ENCODE assay signal across 21 cellular contexts in the genomic region with DNA sequence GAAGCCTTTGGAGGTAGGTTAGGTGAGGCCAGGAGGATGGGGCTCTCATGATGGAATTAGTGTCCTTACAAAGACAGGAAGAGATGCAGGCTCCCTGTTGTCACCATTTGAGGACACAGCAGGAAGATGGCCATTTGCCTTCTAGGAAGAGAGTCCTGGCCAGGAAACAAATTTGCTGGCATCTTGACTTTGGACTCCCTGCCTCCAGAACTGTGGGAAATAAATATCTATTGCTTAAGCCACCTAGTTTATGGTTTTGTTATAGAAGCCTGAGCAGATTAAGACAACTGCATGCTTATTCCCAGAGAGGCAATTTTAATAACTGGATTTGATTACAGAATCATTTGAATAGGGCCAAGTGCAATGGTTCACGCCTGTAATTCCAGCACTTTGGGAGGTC. TPM values are rescaled to one million over a fixed set of nuclear protein-coding genes. Genes with fewer than 3 reads are reported as not detected.
DNase-seq lines count a peak whose midpoint lies in the region; ATAC-seq and TF ChIP-seq lines count a peak whose summit lies in the region.
"Had no signal": no experiment of that assay in that cellular context is flagged by ENCODE, and none has a peak within 500 bp of the region (broad histone marks: within the 10 kb centered on the region; RNA-seq: fewer than 3 reads in every experiment).

No MANE protein-coding gene starts in this region.

- H3K4me2 ChIP-seq in trophoblast cell (ENCODE audit: low read length): no peak overlapping the region
- H3K4me2 ChIP-seq: BLaER1 treated with 17β-estradiol and CSF1 and Interleukin-3, amounts not matched to agents 10 nM and 100 nM had no signal

- H3K9me3 Mint-ChIP-seq in Calu3 (ENCODE audit: low read depth, unreplicated experiment): no peaks in the 10 kb centered on the region
- H3K9me3 Mint-ChIP-seq: CD8-positive, alpha-beta T cell had no signal

- H2AFZ ChIP-seq in trophoblast cell (ENCODE audit: insufficient read depth, low read length, poor library complexity): no peak overlapping the region

- no TSS peak for BruUV-seq in Calu3 (replicated peaks; lab: Mats Ljungman, UMichigan)

- no peak overlapping the region for H3K4me3 ChIP-seq in trophoblast cell (ENCODE audit: low read depth, low read length)
- no peak overlapping the region for H3K4me3 ChIP-seq in right atrium auricular region
- H3K4me3 ChIP-seq: BLaER1 treated with 17β-estradiol and CSF1 and Interleukin-3, amounts not matched to agents 10 nM and 100 nM; GM12878 had no signal

- H3K4me1 Mint-ChIP-seq in Calu3 (ENCODE audit: low read depth, unreplicated experiment): peaks cover 6% of the 10 kb centered on the region

- H3K27ac ChIP-seq in trophoblast cell (ENCODE audit: low read depth, low read length): peak overlapping the region; percentile 80
- no peak overlapping the region for H3K27ac ChIP-seq in right atrium auricular region
- H3K27ac ChIP-seq: BLaER1 treated with 17β-estradiol and CSF1 and Interleukin-3, amounts not matched to agents 10 nM and 100 nM; C4-2B had no signal

- H3K4me1 ChIP-seq in trophoblast cell (ENCODE audit: control insufficient read depth in 1 of 2, insufficient read depth in 2 of 2, low read length in 2 of 2): peaks cover 7 to 22% of the 10 kb centered on the region in 2 experiments
- no peaks in the 10 kb centered on the region for H3K4me1 ChIP-seq in right atrium auricular region
- H3K4me1 ChIP-seq: Caco-2 had no signal

- peaks cover 24% of the 10 kb centered on the region for H3K79me1 ChIP-seq in trophoblast cell (ENCODE audit: low read length)

- peak overlapping the region; percentile 97 for H4K91ac ChIP-seq in trophoblast cell (ENCODE audit: low read depth, low read length)

- no peak overlapping the region for H3K4me3 Mint-ChIP-seq in Calu3 (ENCODE audit: low read depth, unreplicated experiment)
- H3K4me3 Mint-ChIP-seq: CD4-positive, alpha-beta T cell; CD8-positive, alpha-beta T cell had no signal

- peak overlapping the region; percentile 70 for H2BK12ac ChIP-seq in trophoblast cell (ENCODE audit: low read length)

- TF ChIP-seq CTCF in Calu3 (IDR thresholded peaks at IDR 0.05; ENCODE audit: unreplicated experiment) (no peak), right atrium auricular region (IDR thresholded peaks at IDR 0.05) (no peak)

- no peaks in the 10 kb centered on the region for H3K9me3 ChIP-seq in trophoblast cell (ENCODE audit: insufficient read depth, low read depth, low read length)
- H3K9me3 ChIP-seq in right atrium auricular region: no peaks in the 10 kb centered on the region
- H3K9me3 ChIP-seq: Caco-2 had no signal

- CTCF ChIA-PET in Calu3 (lab: Charles Lee): no interaction called here

- H3K14ac ChIP-seq in trophoblast cell (ENCODE audit: low read length): peak overlapping the region; percentile 46

- H3K36me3 Mint-ChIP-seq in Calu3 (ENCODE audit: insufficient read depth, unreplicated experiment): peaks cover 9% of the 10 kb centered on the region
- H3K36me3 Mint-ChIP-seq: CD8-positive, alpha-beta T cell had no signal

- no peak overlapping the region for H3K27ac Mint-ChIP-seq in Calu3 (ENCODE audit: unreplicated experiment)
- H3K27ac Mint-ChIP-seq: CD4-positive, alpha-beta T cell; CD8-positive, alpha-beta T cell had no signal

- H3K27me3 Mint-ChIP-seq in Calu3 (ENCODE audit: unreplicated experiment): no peaks in the 10 kb centered on the region

- H3K18ac ChIP-seq in trophoblast cell (ENCODE audit: low read length): no peak overlapping the region

- H3K27me3 ChIP-seq in trophoblast cell (ENCODE audit: insufficient read depth, low read length) (no peaks in the 10 kb centered on the region), right atrium auricular region (no peaks in the 10 kb centered on the region)
- H3K27me3 ChIP-seq: BLaER1 treated with 17β-estradiol and CSF1 and Interleukin-3, amounts not matched to agents 10 nM and 100 nM had no signal

- no peak overlapping the region for H4K12ac ChIP-seq in trophoblast cell (ENCODE audit: low read depth, low read length)

- peak overlapping the region; percentile 91 for H2BK120ac ChIP-seq in trophoblast cell (ENCODE audit: insufficient read depth, low read length, poor library complexity)

- H3K4ac ChIP-seq in trophoblast cell (ENCODE audit: low read depth, low read length): no peak overlapping the region

- peak; percentile 84 for ATAC-seq in left colon
- ATAC-seq: CD8-positive, alpha-beta T cell; GM12878 had no signal

- peaks cover 0 to 2% of the 10 kb centered on the region in 2 experiments for H3K36me3 ChIP-seq in trophoblast cell (ENCODE audit: control insufficient read depth in 1 of 2, insufficient read depth in 2 of 2, low read length in 2 of 2)
- no peaks in the 10 kb centered on the region for H3K36me3 ChIP-seq in right atrium auricular region
- H3K36me3 ChIP-seq: BLaER1 treated with 17β-estradiol and CSF1 and Interleukin-3, amounts not matched to agents 10 nM and 100 nM had no signal

- no peak overlapping the region for H3K9ac ChIP-seq in trophoblast cell (ENCODE audit: low read length)
- H3K9ac ChIP-seq: BLaER1 treated with 17β-estradiol and CSF1 and Interleukin-3, amounts not matched to agents 10 nM and 100 nM had no signal

- DNase-seq in left colon (no peak), trophoblast cell (no peak), Calu3 (no peak), right atrium auricular region (ENCODE audit: low spot score) (no peak)
- DNase-seq in activated naive CD4-positive, alpha-beta T cell treated with anti-CD3 and anti-CD28 coated beads, Interleukin-2, amount 50 U/mL, for 16 hours: no peak
- DNase-seq: 8988T; ACHN; Caco-2; CD4-positive, alpha-beta T cell; CD8-positive, alpha-beta T cell; DMS 273 treated with DMSO at 0.1 percent for 48 hours; DMS153; DMS53; DMS79; DND-41; EL; GDM1 had no signal

- H3K23ac ChIP-seq in trophoblast cell (ENCODE audit: low read length): no peak overlapping the region

- intact Hi-C loops in left colon (cut with DNase I, micrococcal nuclease) (no loop called here), Calu3 (cut with micrococcal nuclease; ENCODE audit: unreplicated experiment) (no loop called here)

- H4K8ac ChIP-seq in trophoblast cell (ENCODE audit: low read depth, low read length): peak overlapping the region; percentile 17

- H3K79me2 ChIP-seq in trophoblast cell (ENCODE audit: control insufficient read depth, insufficient read depth, low read length, poor library complexity): peaks cover 1% of the 10 kb centered on the region

- peak overlapping the region; percentile 42 for H2BK5ac ChIP-seq in trophoblast cell (ENCODE audit: low read depth, low read length, poor library complexity)

- peak overlapping the region; percentile 30 for H2AK5ac ChIP-seq in trophoblast cell (ENCODE audit: low read length)

- WGBS in trophoblast cell (ENCODE audit: extremely low coverage, insufficient coverage, insufficient read length): no CpG with 5 or more reads among the region's 1 CpG

RNA-seq across cellular contexts. Expression of a gene that starts 50.5 kb away (rescaled TPM):
- total RNA-seq in left colon (100 to 1,000 TPM; 147 to 150 TPM), Calu3 (2022) (4.6 and 5.8 TPM in 2 replicates), right atrium auricular region (10 to 100 TPM; 15.3 to 30.4 TPM)
- 23.7 and 24.0 TPM in 2 replicates for polyA plus RNA-seq in trophoblast cell (2013)
- total RNA-seq: A673; CD4-positive, alpha-beta T cell; CD8-positive, alpha-beta T cell had no signal

Comparison
In these comparisons a context has a peak if more than half of its experiments do, and no peak if none do; other contexts are left out.
1. RNA of a gene that starts 50.5 kb away (total RNA-seq): 147 to 150 TPM in left colon; 15.3 to 30.4 TPM in right atrium auricular region and 4.6 to 5.8 TPM in Calu3; every median in the first group is over 4 times any median in the second.